ENCODE assay signal across 21 cellular contexts in genomic region chr2:237158194-237158593, GRCh38.
DNase-seq lines count a peak whose midpoint lies in the region; ATAC-seq and TF ChIP-seq lines count a peak whose summit lies in the region.
"Had no signal": no experiment of that assay in that cellular context is flagged by ENCODE, and none has a peak within 500 bp of the region (broad histone marks: within the 10 kb centered on the region; RNA-seq: fewer than 3 reads in every experiment).

No MANE protein-coding gene starts in this region.

- peaks cover 35% of the 10 kb centered on the region for H3K79me1 ChIP-seq in trophoblast cell (ENCODE audit: low read length)

- H3K79me2 ChIP-seq in trophoblast cell (ENCODE audit: control insufficient read depth, insufficient read depth, low read length, poor library complexity): peaks cover 4% of the 10 kb centered on the region

- H4K8ac ChIP-seq in trophoblast cell (ENCODE audit: low read depth, low read length): peak overlapping the region; percentile 20

- TF ChIP-seq CTCF in left ventricle myocardium inferior (IDR thresholded peaks at IDR 0.05; ENCODE audit: borderline replicate concordance) (no peak), chondrocyte (IDR thresholded peaks at IDR 0.05) (no peak), vagina (IDR thresholded peaks at IDR 0.05) (no peak)

- H3K4me3 ChIP-seq in left ventricle myocardium inferior (no peak overlapping the region), right cardiac atrium (ENCODE audit: low read length) (no peak overlapping the region), trophoblast cell (ENCODE audit: low read depth, low read length) (no peak overlapping the region), vagina (no peak overlapping the region)
- H3K4me3 ChIP-seq: BLaER1, GM12878, SJCRH30 had no signal

- no peak overlapping the region for H3K4me3 Mint-ChIP-seq in chondrocyte (ENCODE audit: unreplicated experiment)
- H3K4me3 Mint-ChIP-seq: CD4-positive, CD25-positive, alpha-beta regulatory T cell had no signal

- DNase-seq in left ventricle myocardium inferior: no peak
- no peak for DNase-seq in right cardiac atrium
- DNase-seq in chondrocyte (ENCODE audit: low spot score): no peak
- no peak for DNase-seq in trophoblast cell
- peak in 1 of 2 donors; percentile 52 for DNase-seq in vagina (ENCODE audit: extremely low spot score in 2 of 2)
- DNase-seq in stimulated activated naive CD4-positive, alpha-beta T cell (lab: John Stamatoyannopoulos, UW): no peak
- DNase-seq in DMS79 (lab: John Stamatoyannopoulos, UW): no peak
- DNase-seq: 8988T; CD4-positive, CD25-positive, alpha-beta regulatory T cell; NCI-H187; NCI-H446; NCI-H524 treated with DMSO at 0.1 percent for 48 hours; NCI-H82; NK-92 treated with Interleukin-12 subunit alpha and Interleukin-12 subunit beta, amount 100 ng/mL, for 24 hours; PC-3; SJCRH30 had no signal

- WGBS in right cardiac atrium: 95% methylated on average over 7 of the region's 7 CpGs
- no CpG with 5 or more reads among the region's 7 CpGs for WGBS in trophoblast cell (ENCODE audit: extremely low coverage, insufficient coverage, insufficient read length)

- H3K27ac ChIP-seq in left ventricle myocardium inferior (replicated peaks) (peak overlapping the region; percentile 86), right cardiac atrium (ENCODE audit: low read length) (no peak overlapping the region), trophoblast cell (ENCODE audit: low read depth, low read length) (no peak overlapping the region), vagina (peak overlapping the region; percentile 98)
- H3K27ac ChIP-seq: BLaER1, SJCRH30 had no signal

- peak overlapping the region; percentile 26 for H3K14ac ChIP-seq in trophoblast cell (ENCODE audit: low read length)

- no peaks in the 10 kb centered on the region for H3K27me3 Mint-ChIP-seq in chondrocyte (ENCODE audit: low read depth)

- H3K4me1 ChIP-seq in left ventricle myocardium inferior (peaks cover 27% of the 10 kb centered on the region), right cardiac atrium (ENCODE audit: control insufficient read depth, insufficient read depth, low read length) (no peaks in the 10 kb centered on the region), trophoblast cell (ENCODE audit: control insufficient read depth in 1 of 2, insufficient read depth in 2 of 2, low read length in 2 of 2) (peaks cover 16 to 19% of the 10 kb centered on the region in 2 experiments), vagina (peaks cover 41% of the 10 kb centered on the region)
- H3K4me1 ChIP-seq: SJCRH30 had no signal

- H2BK120ac ChIP-seq in trophoblast cell (ENCODE audit: insufficient read depth, low read length, poor library complexity): peak overlapping the region; percentile 55

- no peak overlapping the region for H2BK5ac ChIP-seq in trophoblast cell (ENCODE audit: low read depth, low read length, poor library complexity)

- no peak overlapping the region for H3K4me2 ChIP-seq in trophoblast cell (ENCODE audit: low read length)

- H3K4me1 Mint-ChIP-seq in chondrocyte (ENCODE audit: low read depth): peaks cover 67% of the 10 kb centered on the region

- H3K9me3 ChIP-seq in left ventricle myocardium inferior (replicated peaks) (no peaks in the 10 kb centered on the region), right cardiac atrium (ENCODE audit: control insufficient read depth, low read length) (no peaks in the 10 kb centered on the region), trophoblast cell (ENCODE audit: insufficient read depth, low read depth, low read length) (no peaks in the 10 kb centered on the region), vagina (no peaks in the 10 kb centered on the region)
- H3K9me3 ChIP-seq: BLaER1, SJCRH30 had no signal

- H3K9ac ChIP-seq in trophoblast cell (ENCODE audit: low read length): no peak overlapping the region
- H3K9ac ChIP-seq: BLaER1 had no signal

- ATAC-seq in right cardiac atrium: no peak
- no peak for ATAC-seq in GM18873 (IDR thresholded peaks at IDR 0.05; ENCODE audit: low FRiP score, unreplicated experiment)
- ATAC-seq: GM12878, HCT116, PC-3, Right ventricle myocardium inferior had no signal

- peaks cover 8% of the 10 kb centered on the region for H3K9me3 Mint-ChIP-seq in chondrocyte (ENCODE audit: low read depth)

- intact Hi-C loops in left ventricle myocardium inferior (cut with micrococcal nuclease) (loop anchor here (10.0 kb wide), 2 partner anchors 167 to 247 kb away; no protein-coding TSS in a partner anchor), right cardiac atrium (cut with DNase I) (loop anchor here in 3 of 4 donors (5.0 to 10.0 kb wide), 3 partner anchors 254 to 317 kb away; partner anchors contain the start of gene COL6A3 (in 2 of the 3)), vagina (cut with DNase I) (loop anchor here (5.0 to 10.0 kb wide), 2 partner anchors 254 to 317 kb away; partner anchors contain the start of gene COL6A3)

- H3K36me3 ChIP-seq in left ventricle myocardium inferior: no peaks in the 10 kb centered on the region
- H3K36me3 ChIP-seq in trophoblast cell (ENCODE audit: control insufficient read depth in 1 of 2, insufficient read depth in 2 of 2, low read length in 2 of 2): no peaks in the 10 kb centered on the region
- no peaks in the 10 kb centered on the region for H3K36me3 ChIP-seq in vagina
- H3K36me3 ChIP-seq: BLaER1, SJCRH30 had no signal

- peak overlapping the region; percentile 8 for H3K18ac ChIP-seq in trophoblast cell (ENCODE audit: low read length)

- H2AK5ac ChIP-seq in trophoblast cell (ENCODE audit: low read length): peak overlapping the region; percentile 42

- peak overlapping the region; percentile 86 for H3K27ac Mint-ChIP-seq in chondrocyte (ENCODE audit: unreplicated experiment)
- H3K27ac Mint-ChIP-seq: CD4-positive, CD25-positive, alpha-beta regulatory T cell had no signal

- peaks cover 8% of the 10 kb centered on the region for H3K27me3 ChIP-seq in left ventricle myocardium inferior (ENCODE audit: low read depth)
- no peaks in the 10 kb centered on the region for H3K27me3 ChIP-seq in right cardiac atrium (ENCODE audit: control insufficient read depth, insufficient read depth)
- no peaks in the 10 kb centered on the region for H3K27me3 ChIP-seq in trophoblast cell (ENCODE audit: insufficient read depth, low read length)
- no peaks in the 10 kb centered on the region for H3K27me3 ChIP-seq in vagina
- H3K27me3 ChIP-seq: BLaER1, SJCRH30 had no signal

- H2BK12ac ChIP-seq in trophoblast cell (ENCODE audit: low read length): peak overlapping the region; percentile 47

- TF ChIP-seq POLR2A in vagina (IDR thresholded peaks at IDR 0.05): no peak

- no peak overlapping the region for H2AFZ ChIP-seq in trophoblast cell (ENCODE audit: insufficient read depth, low read length, poor library complexity)

- H4K12ac ChIP-seq in trophoblast cell (ENCODE audit: low read depth, low read length): no peak overlapping the region

- no peak overlapping the region for H3K23ac ChIP-seq in trophoblast cell (ENCODE audit: low read length)

- no peak overlapping the region for H3K4ac ChIP-seq in trophoblast cell (ENCODE audit: low read depth, low read length)

- H3K36me3 Mint-ChIP-seq in chondrocyte (ENCODE audit: low read depth): no peaks in the 10 kb centered on the region
- H3K36me3 Mint-ChIP-seq: CD4-positive, CD25-positive, alpha-beta regulatory T cell had no signal

- H4K91ac ChIP-seq in trophoblast cell (ENCODE audit: low read depth, low read length): peak overlapping the region; percentile 28

Comparison
In these comparisons a context has a peak if more than half of its experiments do, and no peak if none do; other contexts are left out.
1. H3K27ac ChIP-seq: peak in left ventricle myocardium inferior (single experiment) and vagina (single experiment); none in right cardiac atrium (single experiment) and trophoblast cell (single experiment).